ENCODE assay signal across 13 cellular contexts in genomic region chr6:166499350-166500163, GRCh38.
DNase-seq lines count a peak whose midpoint lies in the region; ATAC-seq, FAIRE-seq and TF ChIP-seq lines count a peak whose summit lies in the region.
"Had no signal": no experiment of that assay in that cellular context is flagged by ENCODE, and none has a peak within 500 bp of the region (broad histone marks: within the 10 kb centered on the region; RNA-seq: fewer than 3 reads in every experiment).

No MANE protein-coding gene starts in this region.

- no peak overlapping the region for H3K4me3 Mint-ChIP-seq in activated CD8-positive, alpha-beta memory T cell treated with anti-CD3 and anti-CD28 coated beads, Interleukin-2, amount 10 ng/mL, durations not matched to agents 7 days and 5 days
- H3K4me3 Mint-ChIP-seq: neural crest cell had no signal

- H3K27me3 Mint-ChIP-seq in activated CD8-positive, alpha-beta memory T cell treated with anti-CD3 and anti-CD28 coated beads, Interleukin-2, amount 10 ng/mL, durations not matched to agents 7 days and 5 days: no peaks in the 10 kb centered on the region

- POLR2A ChIA-PET in OCI-LY7 (lab: Charles Lee): no interaction called here

- no peaks in the 10 kb centered on the region for H3K36me3 Mint-ChIP-seq in activated CD8-positive, alpha-beta memory T cell treated with anti-CD3 and anti-CD28 coated beads, Interleukin-2, amount 10 ng/mL, durations not matched to agents 7 days and 5 days

- CTCF ChIA-PET in activated CD8-positive, alpha-beta memory T cell treated with anti-CD3 and anti-CD28 coated beads, Interleukin-2, amount 10 ng/mL, durations not matched to agents 7 days and 5 days (lab: Charles Lee): no interaction called here
- CTCF ChIA-PET in OCI-LY7 (lab: Charles Lee; ENCODE audit: unreplicated experiment): no interaction called here

- H2AFZ ChIP-seq in OCI-LY7 (ENCODE audit: low read length): no peak overlapping the region

- 80 to 85% (median 81%) methylated on average over 7 of the region's 7 CpGs for WGBS in small intestine, 3 donors

- no peaks in the 10 kb centered on the region for H3K79me2 ChIP-seq in OCI-LY7 (ENCODE audit: insufficient read depth, low read depth, low read length)

- H3K36me3 ChIP-seq in OCI-LY7 (ENCODE audit: insufficient read depth, low read length) (no peaks in the 10 kb centered on the region), small intestine (ENCODE audit: control insufficient read depth in 2 of 2, insufficient read depth in 2 of 2, low read length in 2 of 2) (no peaks in the 10 kb centered on the region)

- peak; percentile 12 for ATAC-seq in activated CD8-positive, alpha-beta memory T cell treated with anti-CD3 and anti-CD28 coated beads, Interleukin-2, amount 10 ng/mL, durations not matched to agents 7 days and 5 days
- ATAC-seq in GM21529 (IDR thresholded peaks at IDR 0.05; ENCODE audit: unreplicated experiment): peak; percentile 69
- peak; percentile 73 for ATAC-seq in HG03354 (IDR thresholded peaks at IDR 0.05; ENCODE audit: poor library complexity, severe bottlenecking, unreplicated experiment)

- no peak overlapping the region for H3K4me2 ChIP-seq in OCI-LY7 (ENCODE audit: low read length)

- H3K4me1 Mint-ChIP-seq in activated CD8-positive, alpha-beta memory T cell treated with anti-CD3 and anti-CD28 coated beads, Interleukin-2, amount 10 ng/mL, durations not matched to agents 7 days and 5 days: no peaks in the 10 kb centered on the region

- H3K4me1 ChIP-seq in OCI-LY7 (ENCODE audit: insufficient read depth, low read length, poor library complexity, severe bottlenecking) (no peaks in the 10 kb centered on the region), small intestine (ENCODE audit: control insufficient read depth in 2 of 2, insufficient read depth in 1 of 2, low read depth in 1 of 2, low read length in 1 of 2) (no peaks in the 10 kb centered on the region)
- H3K4me1 ChIP-seq: suprapubic skin had no signal

- H3K4me3 ChIP-seq in OCI-LY7 (ENCODE audit: low read depth, low read length, poor library complexity, severe bottlenecking) (no peak overlapping the region), small intestine (ENCODE audit: low read depth in 1 of 2, low read length in 2 of 2) (no peak overlapping the region)
- H3K4me3 ChIP-seq: suprapubic skin had no signal

- no peak overlapping the region for H3K27ac Mint-ChIP-seq in activated CD8-positive, alpha-beta memory T cell treated with anti-CD3 and anti-CD28 coated beads, Interleukin-2, amount 10 ng/mL, durations not matched to agents 7 days and 5 days

- H3K27ac ChIP-seq in OCI-LY7 (ENCODE audit: low read depth, low read length, poor library complexity, severe bottlenecking) (no peak overlapping the region), small intestine (ENCODE audit: low read depth in 1 of 2, low read length in 1 of 2) (no peak overlapping the region)
- H3K27ac ChIP-seq: suprapubic skin had no signal

- intact Hi-C loops in OCI-LY7 (cut with micrococcal nuclease; ENCODE audit: unreplicated experiment): no loop called here

- H3K27me3 ChIP-seq in small intestine (ENCODE audit: control insufficient read depth in 2 of 2, insufficient read depth in 2 of 2, low read length in 2 of 2): no peaks in the 10 kb centered on the region
- H3K27me3 ChIP-seq: suprapubic skin had no signal

- H3K9me3 ChIP-seq in OCI-LY7 (ENCODE audit: low read length) (no peaks in the 10 kb centered on the region), small intestine (ENCODE audit: control insufficient read depth, low read depth) (no peaks in the 10 kb centered on the region)
- H3K9me3 ChIP-seq: suprapubic skin had no signal

- DNase-seq in activated CD8-positive, alpha-beta memory T cell treated with anti-CD3 and anti-CD28 coated beads, Interleukin-2, amount 10 ng/mL, durations not matched to agents 7 days and 5 days: no peak
- no peak for DNase-seq in activated CD8-positive, alpha-beta memory T cell treated with anti-CD3 and anti-CD28 coated beads, Interleukin-2, amount 50 U/mL, for 4 hours
- DNase-seq in stimulated activated CD4-positive, alpha-beta T cell treated with anti-CD3 and anti-CD28 coated beads, Interleukin-4, amount 100 ng/mL, for 24 hours: peak; percentile 15
- DNase-seq in GM03348 (ENCODE audit: low spot score) (no peak), OCI-LY7 (ENCODE audit: low spot score) (no peak), small intestine (no peak)
- DNase-seq: activated CD8-positive, alpha-beta memory T cell treated with anti-CD3 and anti-CD28 coated beads, Interleukin-2, amount 50 U/mL, for 48 hours; NCI-H1105 had no signal

- no TSS peak for BruUV-seq in OCI-LY7 (replicated peaks; lab: Mats Ljungman, UMichigan)

- H3K9me3 Mint-ChIP-seq in activated CD8-positive, alpha-beta memory T cell treated with anti-CD3 and anti-CD28 coated beads, Interleukin-2, amount 10 ng/mL, durations not matched to agents 7 days and 5 days (ENCODE audit: low read depth): no peaks in the 10 kb centered on the region
- H3K9me3 Mint-ChIP-seq: neural crest cell had no signal

- H4K20me1 ChIP-seq in OCI-LY7 (ENCODE audit: insufficient read depth, low read length): no peaks in the 10 kb centered on the region

- FAIRE-seq in small intestine (lab: Jason Lieb, UNC): no peak
- FAIRE-seq: keratinocyte had no signal

- H3K9me2 ChIP-seq in OCI-LY7 (ENCODE audit: insufficient read depth, low read length): no peaks in the 10 kb centered on the region

- TF ChIP-seq CTCF in OCI-LY7 (conservative IDR thresholded peaks at IDR 0.05; ENCODE audit: low read length): no peak

Comparison
In these comparisons a context has a peak if more than half of its experiments do, and no peak if none do; other contexts are left out.
1. ATAC-seq: peak in every context shown above with its lines; median percentile 73 in HG03354; 69 in GM21529; 12 in activated CD8-positive, alpha-beta memory T cell treated with anti-CD3 and anti-CD28 coated beads, Interleukin-2, amount 10 ng/mL, durations not matched to agents 7 days and 5 days.